1 cellular context compared by ENCODE assay signal in the genomic region with DNA sequence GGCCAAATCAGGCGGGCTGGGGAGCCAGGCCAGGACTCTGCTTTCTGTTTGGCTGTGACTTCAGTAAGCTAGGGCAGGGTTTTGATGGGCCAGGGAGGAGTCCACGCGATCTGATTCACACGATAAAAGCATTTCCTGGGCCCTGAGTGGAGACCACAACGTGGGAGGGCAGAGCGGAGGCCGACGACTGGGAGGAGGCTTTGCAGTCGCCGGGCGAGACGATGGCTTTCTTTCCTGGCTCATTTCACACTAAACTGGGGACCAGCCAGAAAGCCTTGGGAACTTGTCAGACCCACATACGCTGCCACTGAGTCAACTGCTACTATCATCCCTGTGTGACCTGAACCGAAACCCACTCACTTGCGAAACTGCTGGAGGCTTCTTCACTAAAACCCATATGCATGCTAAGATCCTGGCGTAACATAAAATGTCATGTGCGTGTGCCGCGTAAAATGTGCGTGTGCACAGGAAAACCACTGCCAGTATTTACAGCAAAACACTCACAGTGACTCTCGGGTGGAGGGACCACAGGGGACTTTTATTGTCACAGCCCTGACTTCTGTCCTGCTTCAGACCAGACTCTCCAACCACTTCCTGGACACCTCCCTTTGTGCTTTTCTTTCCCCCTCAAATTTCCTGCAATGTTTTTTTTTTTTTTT.
TF ChIP-seq lines count a peak whose summit lies in the region.

No MANE protein-coding gene starts in this region.

TF ChIP-seq in GM12878, 131 proteins besides CTCF, POLR2A, EP300 and RAD21 (continues in another document):
- peak; percentile 72; the same call in 1 of the 2 replicates for TF ChIP-seq CHD2 (IDR thresholded peaks at IDR 0.05; ENCODE audit: borderline replicate concordance, low read depth, low read length)
- TF ChIP-seq NFIC (IDR thresholded peaks at IDR 0.05; ENCODE audit: low read depth, low read length) = 0 out of 2 replicates have a peak, but pooled peaks have one; percentile 54
- TF ChIP-seq DPF2 (IDR thresholded peaks at IDR 0.05) = peak; percentile 86
- TF ChIP-seq, protein P1, sequence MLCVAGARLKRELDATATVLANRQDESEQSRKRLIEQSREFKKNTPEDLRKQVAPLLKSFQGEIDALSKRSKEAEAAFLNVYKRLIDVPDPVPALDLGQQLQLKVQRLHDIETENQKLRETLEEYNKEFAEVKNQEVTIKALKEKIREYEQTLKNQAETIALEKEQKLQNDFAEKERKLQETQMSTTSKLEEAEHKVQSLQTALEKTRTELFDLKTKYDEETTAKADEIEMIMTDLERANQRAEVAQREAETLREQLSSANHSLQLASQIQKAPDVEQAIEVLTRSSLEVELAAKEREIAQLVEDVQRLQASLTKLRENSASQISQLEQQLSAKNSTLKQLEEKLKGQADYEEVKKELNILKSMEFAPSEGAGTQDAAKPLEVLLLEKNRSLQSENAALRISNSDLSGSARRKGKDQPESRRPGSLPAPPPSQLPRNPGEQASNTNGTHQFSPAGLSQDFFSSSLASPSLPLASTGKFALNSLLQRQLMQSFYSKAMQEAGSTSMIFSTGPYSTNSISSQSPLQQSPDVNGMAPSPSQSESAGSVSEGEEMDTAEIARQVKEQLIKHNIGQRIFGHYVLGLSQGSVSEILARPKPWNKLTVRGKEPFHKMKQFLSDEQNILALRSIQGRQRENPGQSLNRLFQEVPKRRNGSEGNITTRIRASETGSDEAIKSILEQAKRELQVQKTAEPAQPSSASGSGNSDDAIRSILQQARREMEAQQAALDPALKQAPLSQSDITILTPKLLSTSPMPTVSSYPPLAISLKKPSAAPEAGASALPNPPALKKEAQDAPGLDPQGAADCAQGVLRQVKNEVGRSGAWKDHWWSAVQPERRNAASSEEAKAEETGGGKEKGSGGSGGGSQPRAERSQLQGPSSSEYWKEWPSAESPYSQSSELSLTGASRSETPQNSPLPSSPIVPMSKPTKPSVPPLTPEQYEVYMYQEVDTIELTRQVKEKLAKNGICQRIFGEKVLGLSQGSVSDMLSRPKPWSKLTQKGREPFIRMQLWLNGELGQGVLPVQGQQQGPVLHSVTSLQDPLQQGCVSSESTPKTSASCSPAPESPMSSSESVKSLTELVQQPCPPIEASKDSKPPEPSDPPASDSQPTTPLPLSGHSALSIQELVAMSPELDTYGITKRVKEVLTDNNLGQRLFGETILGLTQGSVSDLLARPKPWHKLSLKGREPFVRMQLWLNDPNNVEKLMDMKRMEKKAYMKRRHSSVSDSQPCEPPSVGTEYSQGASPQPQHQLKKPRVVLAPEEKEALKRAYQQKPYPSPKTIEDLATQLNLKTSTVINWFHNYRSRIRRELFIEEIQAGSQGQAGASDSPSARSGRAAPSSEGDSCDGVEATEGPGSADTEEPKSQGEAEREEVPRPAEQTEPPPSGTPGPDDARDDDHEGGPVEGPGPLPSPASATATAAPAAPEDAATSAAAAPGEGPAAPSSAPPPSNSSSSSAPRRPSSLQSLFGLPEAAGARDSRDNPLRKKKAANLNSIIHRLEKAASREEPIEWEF (IDR thresholded peaks at IDR 0.05; ENCODE audit: insufficient replicate concordance, low read depth, low read length) = peak; percentile 16
- peak; percentile 6; the same call in 1 of the 2 replicates for TF ChIP-seq IRF4 (IDR thresholded peaks at IDR 0.05; ENCODE audit: low read depth, low read length)
- TF ChIP-seq, protein P2, sequence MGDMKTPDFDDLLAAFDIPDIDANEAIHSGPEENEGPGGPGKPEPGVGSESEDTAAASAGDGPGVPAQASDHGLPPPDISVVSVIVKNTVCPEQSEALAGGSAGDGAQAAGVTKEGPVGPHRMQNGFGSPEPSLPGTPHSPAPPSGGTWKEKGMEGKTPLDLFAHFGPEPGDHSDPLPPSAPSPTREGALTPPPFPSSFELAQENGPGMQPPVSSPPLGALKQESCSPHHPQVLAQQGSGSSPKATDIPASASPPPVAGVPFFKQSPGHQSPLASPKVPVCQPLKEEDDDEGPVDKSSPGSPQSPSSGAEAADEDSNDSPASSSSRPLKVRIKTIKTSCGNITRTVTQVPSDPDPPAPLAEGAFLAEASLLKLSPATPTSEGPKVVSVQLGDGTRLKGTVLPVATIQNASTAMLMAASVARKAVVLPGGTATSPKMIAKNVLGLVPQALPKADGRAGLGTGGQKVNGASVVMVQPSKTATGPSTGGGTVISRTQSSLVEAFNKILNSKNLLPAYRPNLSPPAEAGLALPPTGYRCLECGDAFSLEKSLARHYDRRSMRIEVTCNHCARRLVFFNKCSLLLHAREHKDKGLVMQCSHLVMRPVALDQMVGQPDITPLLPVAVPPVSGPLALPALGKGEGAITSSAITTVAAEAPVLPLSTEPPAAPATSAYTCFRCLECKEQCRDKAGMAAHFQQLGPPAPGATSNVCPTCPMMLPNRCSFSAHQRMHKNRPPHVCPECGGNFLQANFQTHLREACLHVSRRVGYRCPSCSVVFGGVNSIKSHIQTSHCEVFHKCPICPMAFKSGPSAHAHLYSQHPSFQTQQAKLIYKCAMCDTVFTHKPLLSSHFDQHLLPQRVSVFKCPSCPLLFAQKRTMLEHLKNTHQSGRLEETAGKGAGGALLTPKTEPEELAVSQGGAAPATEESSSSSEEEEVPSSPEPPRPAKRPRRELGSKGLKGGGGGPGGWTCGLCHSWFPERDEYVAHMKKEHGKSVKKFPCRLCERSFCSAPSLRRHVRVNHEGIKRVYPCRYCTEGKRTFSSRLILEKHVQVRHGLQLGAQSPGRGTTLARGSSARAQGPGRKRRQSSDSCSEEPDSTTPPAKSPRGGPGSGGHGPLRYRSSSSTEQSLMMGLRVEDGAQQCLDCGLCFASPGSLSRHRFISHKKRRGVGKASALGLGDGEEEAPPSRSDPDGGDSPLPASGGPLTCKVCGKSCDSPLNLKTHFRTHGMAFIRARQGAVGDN (IDR thresholded peaks at IDR 0.05) = peak; percentile 85; the same call in 1 of the 2 replicates
- TF ChIP-seq SUPT20H (IDR thresholded peaks at IDR 0.05; ENCODE audit: borderline replicate concordance, control insufficient read depth, low read depth, low read length) = no peak
- TF ChIP-seq GATAD2B (conservative IDR thresholded peaks at IDR 0.05; ENCODE audit: low read depth) = peak; percentile 90
- TF ChIP-seq MEF2B (IDR thresholded peaks at IDR 0.05; ENCODE audit: partially characterized antibody, poor library complexity, severe bottlenecking) = peak; percentile 80
- peak; percentile 88 for TF ChIP-seq IKZF1 (conservative IDR thresholded peaks at IDR 0.05)
- TF ChIP-seq, protein P3, sequence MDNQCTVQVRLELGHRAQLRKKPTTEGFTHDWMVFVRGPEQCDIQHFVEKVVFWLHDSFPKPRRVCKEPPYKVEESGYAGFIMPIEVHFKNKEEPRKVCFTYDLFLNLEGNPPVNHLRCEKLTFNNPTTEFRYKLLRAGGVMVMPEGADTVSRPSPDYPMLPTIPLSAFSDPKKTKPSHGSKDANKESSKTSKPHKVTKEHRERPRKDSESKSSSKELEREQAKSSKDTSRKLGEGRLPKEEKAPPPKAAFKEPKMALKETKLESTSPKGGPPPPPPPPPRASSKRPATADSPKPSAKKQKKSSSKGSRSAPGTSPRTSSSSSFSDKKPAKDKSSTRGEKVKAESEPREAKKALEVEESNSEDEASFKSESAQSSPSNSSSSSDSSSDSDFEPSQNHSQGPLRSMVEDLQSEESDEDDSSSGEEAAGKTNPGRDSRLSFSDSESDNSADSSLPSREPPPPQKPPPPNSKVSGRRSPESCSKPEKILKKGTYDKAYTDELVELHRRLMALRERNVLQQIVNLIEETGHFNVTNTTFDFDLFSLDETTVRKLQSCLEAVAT (IDR thresholded peaks at IDR 0.05) = peak; percentile 53; the same call in 1 of the 2 replicates
- TF ChIP-seq EED (IDR thresholded peaks at IDR 0.05; ENCODE audit: low read depth) = peak; percentile 43; the same call in 1 of the 2 replicates
- TF ChIP-seq, protein P4, sequence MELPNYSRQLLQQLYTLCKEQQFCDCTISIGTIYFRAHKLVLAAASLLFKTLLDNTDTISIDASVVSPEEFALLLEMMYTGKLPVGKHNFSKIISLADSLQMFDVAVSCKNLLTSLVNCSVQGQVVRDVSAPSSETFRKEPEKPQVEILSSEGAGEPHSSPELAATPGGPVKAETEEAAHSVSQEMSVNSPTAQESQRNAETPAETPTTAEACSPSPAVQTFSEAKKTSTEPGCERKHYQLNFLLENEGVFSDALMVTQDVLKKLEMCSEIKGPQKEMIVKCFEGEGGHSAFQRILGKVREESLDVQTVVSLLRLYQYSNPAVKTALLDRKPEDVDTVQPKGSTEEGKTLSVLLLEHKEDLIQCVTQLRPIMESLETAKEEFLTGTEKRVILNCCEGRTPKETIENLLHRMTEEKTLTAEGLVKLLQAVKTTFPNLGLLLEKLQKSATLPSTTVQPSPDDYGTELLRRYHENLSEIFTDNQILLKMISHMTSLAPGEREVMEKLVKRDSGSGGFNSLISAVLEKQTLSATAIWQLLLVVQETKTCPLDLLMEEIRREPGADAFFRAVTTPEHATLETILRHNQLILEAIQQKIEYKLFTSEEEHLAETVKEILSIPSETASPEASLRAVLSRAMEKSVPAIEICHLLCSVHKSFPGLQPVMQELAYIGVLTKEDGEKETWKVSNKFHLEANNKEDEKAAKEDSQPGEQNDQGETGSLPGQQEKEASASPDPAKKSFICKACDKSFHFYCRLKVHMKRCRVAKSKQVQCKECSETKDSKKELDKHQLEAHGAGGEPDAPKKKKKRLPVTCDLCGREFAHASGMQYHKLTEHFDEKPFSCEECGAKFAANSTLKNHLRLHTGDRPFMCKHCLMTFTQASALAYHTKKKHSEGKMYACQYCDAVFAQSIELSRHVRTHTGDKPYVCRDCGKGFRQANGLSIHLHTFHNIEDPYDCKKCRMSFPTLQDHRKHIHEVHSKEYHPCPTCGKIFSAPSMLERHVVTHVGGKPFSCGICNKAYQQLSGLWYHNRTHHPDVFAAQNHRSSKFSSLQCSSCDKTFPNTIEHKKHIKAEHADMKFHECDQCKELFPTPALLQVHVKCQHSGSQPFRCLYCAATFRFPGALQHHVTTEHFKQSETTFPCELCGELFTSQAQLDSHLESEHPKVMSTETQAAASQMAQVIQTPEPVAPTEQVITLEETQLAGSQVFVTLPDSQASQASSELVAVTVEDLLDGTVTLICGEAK (IDR thresholded peaks at IDR 0.05; ENCODE audit: borderline replicate concordance) = peak; percentile 30; the same call in 1 of the 2 replicates
- peak; percentile 54; the same call in 1 of the 2 replicates for TF ChIP-seq MXI1 (IDR thresholded peaks at IDR 0.05; ENCODE audit: low read depth, low read length)
- peak; percentile 87; the same call in 1 of the 2 replicates for TF ChIP-seq BACH1 (IDR thresholded peaks at IDR 0.05; ENCODE audit: borderline replicate concordance)
- TF ChIP-seq POU2F2 (IDR thresholded peaks at IDR 0.05; ENCODE audit: borderline replicate concordance, low read depth, low read length) = peak; percentile 93; the same call in 2 of the 3 replicates
- peak; percentile 59 for TF ChIP-seq BCL11A (IDR thresholded peaks at IDR 0.05; ENCODE audit: low read depth, low read length)
- peak; percentile 77 for TF ChIP-seq RUNX3 (IDR thresholded peaks at IDR 0.05; ENCODE audit: low read length)
- TF ChIP-seq, protein P5, sequence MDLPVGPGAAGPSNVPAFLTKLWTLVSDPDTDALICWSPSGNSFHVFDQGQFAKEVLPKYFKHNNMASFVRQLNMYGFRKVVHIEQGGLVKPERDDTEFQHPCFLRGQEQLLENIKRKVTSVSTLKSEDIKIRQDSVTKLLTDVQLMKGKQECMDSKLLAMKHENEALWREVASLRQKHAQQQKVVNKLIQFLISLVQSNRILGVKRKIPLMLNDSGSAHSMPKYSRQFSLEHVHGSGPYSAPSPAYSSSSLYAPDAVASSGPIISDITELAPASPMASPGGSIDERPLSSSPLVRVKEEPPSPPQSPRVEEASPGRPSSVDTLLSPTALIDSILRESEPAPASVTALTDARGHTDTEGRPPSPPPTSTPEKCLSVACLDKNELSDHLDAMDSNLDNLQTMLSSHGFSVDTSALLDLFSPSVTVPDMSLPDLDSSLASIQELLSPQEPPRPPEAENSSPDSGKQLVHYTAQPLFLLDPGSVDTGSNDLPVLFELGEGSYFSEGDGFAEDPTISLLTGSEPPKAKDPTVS (IDR thresholded peaks at IDR 0.05; ENCODE audit: low read depth, low read length) = no peak
- 0 out of 2 replicates have a peak, but pooled peaks have one; percentile 21 for TF ChIP-seq STAT3 (IDR thresholded peaks at IDR 0.05; ENCODE audit: low read depth, low read length)
- no peak for TF ChIP-seq TARDBP (IDR thresholded peaks at IDR 0.05; ENCODE audit: borderline replicate concordance)
- no peak for TF ChIP-seq JUNB (IDR thresholded peaks at IDR 0.05)
- peak; percentile 78 for TF ChIP-seq NBN (IDR thresholded peaks at IDR 0.05)
- TF ChIP-seq SMARCA5 (IDR thresholded peaks at IDR 0.05) = 0 out of 2 replicates have a peak, but pooled peaks have one; percentile 51
- TF ChIP-seq TCF12 (IDR thresholded peaks at IDR 0.05; ENCODE audit: low read depth, low read length) = no peak
- peak; percentile 66; the same call in 1 of the 2 replicates for TF ChIP-seq FOXM1 (IDR thresholded peaks at IDR 0.05; ENCODE audit: low read depth, low read length)
- TF ChIP-seq POLR2AphosphoS5 (IDR thresholded peaks at IDR 0.05; ENCODE audit: low read length) = peak; percentile 47; the same call in 1 of the 2 replicates
- TF ChIP-seq WRNIP1 (IDR thresholded peaks at IDR 0.05; ENCODE audit: borderline replicate concordance, low read depth, low read length) = 0 out of 2 replicates have a peak, but pooled peaks have one; percentile 60
- TF ChIP-seq, protein P6, sequence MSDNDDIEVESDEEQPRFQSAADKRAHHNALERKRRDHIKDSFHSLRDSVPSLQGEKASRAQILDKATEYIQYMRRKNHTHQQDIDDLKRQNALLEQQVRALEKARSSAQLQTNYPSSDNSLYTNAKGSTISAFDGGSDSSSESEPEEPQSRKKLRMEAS (IDR thresholded peaks at IDR 0.05; ENCODE audit: low read depth, low read length) = peak; percentile 70
- peak; percentile 30; the same call in 1 of the 2 replicates for TF ChIP-seq CREM (IDR thresholded peaks at IDR 0.05; ENCODE audit: low read depth)
- peak; percentile 32 for TF ChIP-seq KLF5 (IDR thresholded peaks at IDR 0.05; ENCODE audit: partially characterized antibody)
- TF ChIP-seq ATF7 (IDR thresholded peaks at IDR 0.05; ENCODE audit: low read depth) = peak; percentile 41; the same call in 1 of the 2 replicates
- TF ChIP-seq, protein P7, sequence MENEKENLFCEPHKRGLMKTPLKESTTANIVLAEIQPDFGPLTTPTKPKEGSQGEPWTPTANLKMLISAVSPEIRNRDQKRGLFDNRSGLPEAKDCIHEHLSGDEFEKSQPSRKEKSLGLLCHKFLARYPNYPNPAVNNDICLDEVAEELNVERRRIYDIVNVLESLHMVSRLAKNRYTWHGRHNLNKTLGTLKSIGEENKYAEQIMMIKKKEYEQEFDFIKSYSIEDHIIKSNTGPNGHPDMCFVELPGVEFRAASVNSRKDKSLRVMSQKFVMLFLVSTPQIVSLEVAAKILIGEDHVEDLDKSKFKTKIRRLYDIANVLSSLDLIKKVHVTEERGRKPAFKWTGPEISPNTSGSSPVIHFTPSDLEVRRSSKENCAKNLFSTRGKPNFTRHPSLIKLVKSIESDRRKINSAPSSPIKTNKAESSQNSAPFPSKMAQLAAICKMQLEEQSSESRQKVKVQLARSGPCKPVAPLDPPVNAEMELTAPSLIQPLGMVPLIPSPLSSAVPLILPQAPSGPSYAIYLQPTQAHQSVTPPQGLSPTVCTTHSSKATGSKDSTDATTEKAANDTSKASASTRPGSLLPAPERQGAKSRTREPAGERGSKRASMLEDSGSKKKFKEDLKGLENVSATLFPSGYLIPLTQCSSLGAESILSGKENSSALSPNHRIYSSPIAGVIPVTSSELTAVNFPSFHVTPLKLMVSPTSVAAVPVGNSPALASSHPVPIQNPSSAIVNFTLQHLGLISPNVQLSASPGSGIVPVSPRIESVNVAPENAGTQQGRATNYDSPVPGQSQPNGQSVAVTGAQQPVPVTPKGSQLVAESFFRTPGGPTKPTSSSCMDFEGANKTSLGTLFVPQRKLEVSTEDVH (IDR thresholded peaks at IDR 0.05; ENCODE audit: low read depth, partially characterized antibody) = peak; percentile 50
- peak; percentile 44; the same call in 1 of the 2 replicates for TF ChIP-seq CREB1 (IDR thresholded peaks at IDR 0.05; ENCODE audit: low read depth)
- TF ChIP-seq SP1 (IDR thresholded peaks at IDR 0.05; ENCODE audit: low read depth, low read length) = peak; percentile 54
- peak; percentile 89 for TF ChIP-seq MTA2 (IDR thresholded peaks at IDR 0.05; ENCODE audit: low read depth)
- peak; percentile 86 for TF ChIP-seq IKZF2 (IDR thresholded peaks at IDR 0.05)
